18 cellular contexts compared by ENCODE assay signal in genomic region chr5:65954200-65954599, GRCh38.
"Had no signal": no experiment of that assay in that cellular context is flagged by ENCODE, and none has a peak within 500 bp of the region (broad histone marks: within the 10 kb centered on the region; RNA-seq: fewer than 3 reads in every experiment).

No MANE protein-coding gene starts in this region.

- H3K36me3 ChIP-seq: left ventricle myocardium inferior, upper lobe of left lung had no signal

- H3K27ac ChIP-seq: body of pancreas, foreskin keratinocyte, left ventricle myocardium inferior, spleen, testis, upper lobe of left lung, VCaP had no signal

- H3K4me1 Mint-ChIP-seq: activated naive CD8-positive, alpha-beta T cell treated with anti-CD3 and anti-CD28 coated beads, Interleukin-2, amount 10 ng/mL, durations not matched to agents 7 days and 5 days; endodermal cell had no signal

- H3K9me3 ChIP-seq: body of pancreas, left ventricle myocardium inferior, testis, upper lobe of left lung had no signal

- H3K27me3 ChIP-seq: body of pancreas, foreskin keratinocyte, spleen, testis, upper lobe of left lung had no signal

- H3K4me3 ChIP-seq: body of pancreas, left ventricle myocardium inferior, spleen, testis, upper lobe of left lung had no signal

- DNase-seq: activated CD4-positive, alpha-beta T cell treated with anti-CD3 and anti-CD28 coated beads for 1 hour; activated CD4-positive, alpha-beta T cell treated with anti-CD3 and anti-CD28 coated beads, Interleukin-2, amount 50 U/mL, for 48 hours; activated gamma-delta T cell; activated naive CD8-positive, alpha-beta T cell treated with anti-CD3 and anti-CD28 coated beads, Interleukin-2, amount 10 ng/mL, durations not matched to agents 7 days and 5 days; amygdala; body of pancreas; endodermal cell; foreskin keratinocyte; hippocampal formation; left ventricle myocardium inferior; nucleus accumbens; spleen; stimulated activated CD4-positive, alpha-beta T cell treated with anti-CD3 and anti-CD28 coated beads, Interleukin-4, amount 100 ng/mL, for 4 hours; testis; upper lobe of left lung had no signal

- H3K9me3 Mint-ChIP-seq: stimulated activated memory B cell treated with anti-CD40 and anti-IgM and Interleukin-4, amounts not matched to agents 10 μg/mL and 1 μg/mL and 100 μg/mL, for 72 hours had no signal

- H3K27ac Mint-ChIP-seq: activated naive CD8-positive, alpha-beta T cell treated with anti-CD3 and anti-CD28 coated beads, Interleukin-2, amount 10 ng/mL, durations not matched to agents 7 days and 5 days; endodermal cell; nephron; stimulated activated memory B cell treated with anti-CD40 and anti-IgM and Interleukin-4, amounts not matched to agents 10 μg/mL and 1 μg/mL and 100 μg/mL, for 72 hours had no signal

- H3K27me3 Mint-ChIP-seq: activated naive CD8-positive, alpha-beta T cell treated with anti-CD3 and anti-CD28 coated beads, Interleukin-2, amount 10 ng/mL, durations not matched to agents 7 days and 5 days; stimulated activated memory B cell treated with anti-CD40 and anti-IgM and Interleukin-4, amounts not matched to agents 10 μg/mL and 1 μg/mL and 100 μg/mL, for 72 hours had no signal

- H3K4me1 ChIP-seq: testis had no signal

- ATAC-seq: body of pancreas; foreskin keratinocyte; stimulated activated memory B cell treated with anti-CD40 and anti-IgM and Interleukin-4, amounts not matched to agents 10 μg/mL and 1 μg/mL and 100 μg/mL, for 72 hours had no signal

- H3K4me3 Mint-ChIP-seq: activated naive CD8-positive, alpha-beta T cell treated with anti-CD3 and anti-CD28 coated beads, Interleukin-2, amount 10 ng/mL, durations not matched to agents 7 days and 5 days; endodermal cell; nephron; stimulated activated memory B cell treated with anti-CD40 and anti-IgM and Interleukin-4, amounts not matched to agents 10 μg/mL and 1 μg/mL and 100 μg/mL, for 72 hours had no signal
